ENCODE assay signal across 1 cellular context in genomic region chr20:44393608-44394519, GRCh38.
TF ChIP-seq lines count a peak whose summit lies in the region.

No MANE protein-coding gene starts in this region.

TF ChIP-seq in HepG2, 621 proteins besides CTCF, POLR2A, EP300 and RAD21 (continued from another document and continues in another):
- TF ChIP-seq ZBTB25 (CRISPR knock-in tag; IDR thresholded peaks at IDR 0.05) (no peak), HNRNPH1 (optimal IDR thresholded peaks at IDR 0.05; ENCODE audit: low read depth, low read length) (no peak), MBD4 (IDR thresholded peaks at IDR 0.05; ENCODE audit: borderline replicate concordance, low read length) (no peak), E2F5 (CRISPR knock-in tag; conservative IDR thresholded peaks at IDR 0.05) (no peak), CHD2 (IDR thresholded peaks at IDR 0.05; ENCODE audit: low read depth, low read length) (no peak), SMARCC2 (IDR thresholded peaks at IDR 0.05) (no peak), GMEB2 (CRISPR knock-in tag; IDR thresholded peaks at IDR 0.05; ENCODE audit: low read depth) (no peak), NCOA1 (CRISPR knock-in tag; IDR thresholded peaks at IDR 0.05) (no peak), ZNF407 (CRISPR knock-in tag; IDR thresholded peaks at IDR 0.05; ENCODE audit: not compliant biosample characterization) (no peak), ZBTB40 (IDR thresholded peaks at IDR 0.05) (no peak), ZBTB40 (CRISPR knock-in tag; IDR thresholded peaks at IDR 0.05) (no peak), ZNF800 (CRISPR knock-in tag; IDR thresholded peaks at IDR 0.05) (peak; percentile 5; the same call in 1 of the 2 replicates), ZSCAN20 (CRISPR knock-in tag; IDR thresholded peaks at IDR 0.05; ENCODE audit: borderline replicate concordance) (no peak), ATF2 (CRISPR knock-in tag; IDR thresholded peaks at IDR 0.05) (no peak), ZNF691 (CRISPR knock-in tag; IDR thresholded peaks at IDR 0.05; ENCODE audit: borderline replicate concordance, low read depth) (no peak), GZF1 (CRISPR knock-in tag; IDR thresholded peaks at IDR 0.05) (no peak), CREM (IDR thresholded peaks at IDR 0.05) (no peak), CREM (CRISPR knock-in tag; IDR thresholded peaks at IDR 0.05) (no peak), ZNF281 (CRISPR knock-in tag; IDR thresholded peaks at IDR 0.05; ENCODE audit: borderline replicate concordance) (no peak), NFE2L2 (IDR thresholded peaks at IDR 0.05; ENCODE audit: low read length) (no peak), ZNF773 (CRISPR knock-in tag; IDR thresholded peaks at IDR 0.05; ENCODE audit: borderline replicate concordance) (no peak)
